In the genomic region with DNA sequence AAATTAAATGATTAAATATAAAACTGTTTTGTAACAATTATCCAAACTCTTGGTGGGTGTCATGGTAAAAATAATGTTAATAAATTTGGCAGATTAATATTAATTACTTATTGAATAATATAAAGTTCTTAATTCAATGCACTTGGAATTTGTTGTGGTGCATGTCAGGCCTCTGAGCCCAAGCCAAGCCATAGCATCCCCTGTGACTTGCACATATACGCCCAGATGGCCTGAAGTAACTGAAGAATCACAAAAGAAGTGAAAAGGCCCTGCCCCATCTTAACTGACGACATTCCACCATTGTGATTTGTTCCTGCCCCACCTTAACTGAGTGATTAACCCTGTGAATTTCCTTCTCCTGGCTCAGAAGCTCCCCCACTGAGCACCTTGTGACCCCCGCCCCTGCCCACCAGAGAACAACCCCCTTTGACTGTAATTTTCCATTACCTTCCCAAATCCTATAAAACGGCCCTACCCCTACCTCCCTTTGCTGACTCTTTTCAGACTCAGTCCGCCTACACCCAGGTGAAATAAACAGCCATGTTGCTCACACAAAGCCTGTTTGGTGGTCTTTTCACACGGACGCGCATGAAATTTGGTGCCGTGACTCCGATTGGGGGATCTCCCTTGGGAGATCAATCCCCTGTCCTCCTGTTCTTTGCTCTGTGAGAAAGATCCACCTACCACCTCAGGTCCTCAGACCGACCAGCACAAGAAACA, we compare ENCODE assay signal across 8 cellular contexts.
DNase-seq lines count a peak whose midpoint lies in the region; ATAC-seq and TF ChIP-seq lines count a peak whose summit lies in the region.
"Not testable (repeated sequence)": the region's sequence is repeated elsewhere in the genome, so short reads cannot be mapped to it uniquely, and the experiment has no call there.

No MANE protein-coding gene starts in this region.

- H3K4me1 Mint-ChIP-seq in GM23338 (peaks cover 15% of the 10 kb centered on the region), WTC11 (peaks cover 70% of the 10 kb centered on the region)
- H3K4me1 Mint-ChIP-seq in endothelial cell (ENCODE audit: unreplicated experiment); type B pancreatic cell (ENCODE audit: unreplicated experiment): not testable (repeated sequence)

- intact Hi-C loops in HCT116 (cut with micrococcal nuclease) = not testable (repeated sequence)

- not testable (repeated sequence) for H3K27me3 Mint-ChIP-seq in GM23338 (ENCODE audit: insufficient read depth, low read depth, poor library complexity); WTC11 (ENCODE audit: low read depth); endothelial cell (ENCODE audit: unreplicated experiment)
- H3K27me3 Mint-ChIP-seq in type B pancreatic cell = peaks cover 30% of the 10 kb centered on the region

- BruUV-seq in HCT116 (replicated peaks; lab: Mats Ljungman, UMichigan) = not testable (repeated sequence)

- not testable (repeated sequence) for H3K27me3 ChIP-seq in GM23338 (ENCODE audit: insufficient read depth); HCT116 (ENCODE audit: insufficient read depth, low read length); HUES64 (ENCODE audit: insufficient read depth, low read length)

- not testable (repeated sequence) for H3K4me1 ChIP-seq in GM23338 (ENCODE audit: insufficient read depth); HCT116 (ENCODE audit: control insufficient read depth in 1 of 2, insufficient read depth in 2 of 2, low read length in 2 of 2); HUES64 (ENCODE audit: insufficient read depth, low read length)

- POLR2A ChIA-PET in HCT116 (lab: Charles Lee) = not testable (repeated sequence)
- POLR2A ChIA-PET in WTC11 (lab: Charles Lee) = interaction anchor here (0.7 kb wide), 1 partner anchor 647 kb away, joined by 3 read pairs; no protein-coding TSS in a partner anchor

- H3K4me2 ChIP-seq in GM23338 = 0 out of 2 replicates have a peak overlapping the region, but pooled peaks have one; percentile 27
- H3K4me2 ChIP-seq in HCT116 (ENCODE audit: low read length) = not testable (repeated sequence)

- not testable (repeated sequence) for TF ChIP-seq POLR2A in HCT116 (IDR thresholded peaks at IDR 0.05; ENCODE audit: borderline replicate concordance, extremely low read depth, insufficient read depth, insufficient read length)

- not testable (repeated sequence) for H3K36me3 Mint-ChIP-seq in GM23338 (ENCODE audit: low read depth); endothelial cell (ENCODE audit: low read depth, unreplicated experiment); type B pancreatic cell
- H3K36me3 Mint-ChIP-seq in WTC11 = peaks cover 45% of the 10 kb centered on the region

- H3K36me3 ChIP-seq in GM23338 (ENCODE audit: insufficient read depth); HCT116 (ENCODE audit: control insufficient read depth in 1 of 2, insufficient read depth in 2 of 2, low read length in 2 of 2); HUES64 (ENCODE audit: insufficient read depth, low read length): not testable (repeated sequence)

- not testable (repeated sequence) for H3F3A ChIP-seq in GM23338 (replicated peaks; ENCODE audit: low read depth)

- not testable (repeated sequence) for H3K27ac ChIP-seq in GM23338 (ENCODE audit: low read depth); HCT116 (ENCODE audit: low read depth, low read length); HUES64 (ENCODE audit: low read depth, low read length)

- H4K20me1 ChIP-seq in GM23338 (replicated peaks; ENCODE audit: insufficient read depth); HCT116 (ENCODE audit: insufficient read depth): not testable (repeated sequence)

- H3K27ac Mint-ChIP-seq in GM23338 (peak overlapping the region; percentile 71), WTC11 (peak overlapping the region; percentile 96), endothelial cell (ENCODE audit: unreplicated experiment) (peak overlapping the region; percentile 1), type B pancreatic cell (peak overlapping the region; percentile 42)

- peak overlapping the region; percentile 45; the same call in 2 of the 3 replicates for H3K4me3 Mint-ChIP-seq in GM23338
- peak overlapping the region; percentile 91 for H3K4me3 Mint-ChIP-seq in WTC11
- peak overlapping the region; percentile 76 for H3K4me3 Mint-ChIP-seq in endothelial cell (ENCODE audit: unreplicated experiment)
- not testable (repeated sequence) for H3K4me3 Mint-ChIP-seq in type B pancreatic cell

- not testable (repeated sequence) for TF ChIP-seq RAD21 in HCT116 (IDR thresholded peaks at IDR 0.05; ENCODE audit: low read depth)

- not testable (repeated sequence) for TF ChIP-seq CTCF in GM23338 (conservative IDR thresholded peaks at IDR 0.05; ENCODE audit: low read depth in 2 of 2); HCT116 (IDR thresholded peaks at IDR 0.05 in 2 of 3, conservative IDR thresholded peaks at IDR 0.05 in 1 of 3; ENCODE audit: borderline replicate concordance in 1 of 3, insufficient read depth in 1 of 3, low read depth in 2 of 3, low read length in 2 of 3); WTC11 (IDR thresholded peaks at IDR 0.05); endothelial cell (IDR thresholded peaks at IDR 0.05; ENCODE audit: unreplicated experiment); type B pancreatic cell (conservative IDR thresholded peaks at IDR 0.05)

- not testable (repeated sequence) for H3K9ac ChIP-seq in HCT116 (ENCODE audit: low read length)
- peak overlapping the region; percentile 67 for H3K9ac ChIP-seq in HUES64 (ENCODE audit: low read depth, low read length)

- WGBS in HUES64 = 84% methylated on average over 11 of the region's 11 CpGs

- CTCF ChIA-PET in HCT116 (lab: Charles Lee); WTC11 (lab: Charles Lee): not testable (repeated sequence)

- RAD21 ChIA-PET in HCT116 (lab: Charles Lee; ENCODE audit: low non-redundant PET in 1 of 2, low total read pairs in 2 of 2, uncharacterized antibody in 2 of 2, unreplicated experiment in 2 of 2) = not testable (repeated sequence)

- H2AFZ ChIP-seq in GM23338 = not testable (repeated sequence)
- peak overlapping the region; percentile 49 for H2AFZ ChIP-seq in HCT116 (ENCODE audit: low read depth, low read length, poor library complexity, severe bottlenecking)

- H3K9me3 ChIP-seq in HCT116 (ENCODE audit: control insufficient read depth in 1 of 2, insufficient read depth in 1 of 2, low read depth in 1 of 2, low read length in 2 of 2); HUES64 (ENCODE audit: insufficient read depth, low read depth, low read length); iPS-18c (ENCODE audit: control insufficient read depth, insufficient read depth, low read length): not testable (repeated sequence)

- not testable (repeated sequence) for ATAC-seq in GM23338, HCT116, WTC11

- H3K9me2 ChIP-seq in GM23338 (ENCODE audit: insufficient read depth); HCT116 (ENCODE audit: insufficient read depth): not testable (repeated sequence)

- not testable (repeated sequence) for DNase-seq in GM23338 (ENCODE audit: low spot score); HCT116 (ENCODE audit: low read depth, low spot score); WTC11 (ENCODE audit: low spot score); endothelial cell (ENCODE audit: low spot score); type B pancreatic cell (ENCODE audit: extremely low spot score, unreplicated experiment)

- not testable (repeated sequence) for H3K79me2 ChIP-seq in GM23338 (replicated peaks; ENCODE audit: insufficient read depth); HCT116 (ENCODE audit: insufficient read depth, low read length)

- H3K9me3 Mint-ChIP-seq in GM23338; WTC11; endothelial cell (ENCODE audit: unreplicated experiment); type B pancreatic cell: not testable (repeated sequence)

- H3K4me3 ChIP-seq in GM23338 (peak overlapping the region; percentile 51), HUES64 (ENCODE audit: low read length) (peak overlapping the region; percentile 64), iPS-11a (ENCODE audit: low read depth, low read length) (peak overlapping the region; percentile 36), iPS-18c (ENCODE audit: insufficient read depth, low read depth, low read length) (peak overlapping the region; percentile 69)
- H3K4me3 ChIP-seq in HCT116 (replicated peaks in 1 of 2; ENCODE audit: low read depth in 1 of 2, low read length in 2 of 2) = not testable (repeated sequence)

TF ChIP-seq in WTC11, 78 proteins besides CTCF, POLR2A, EP300 and RAD21:
- peak; percentile 30; the same call in 1 of the 2 replicates for TF ChIP-seq TEAD1 (CRISPR knock-in tag; IDR thresholded peaks at IDR 0.05)

Comparison
In these comparisons a context has a peak if more than half of its experiments do, and no peak if none do; other contexts are left out.
1. H3K27ac Mint-ChIP-seq: peak in every context shown above with its lines; median percentile 96 in WTC11; 71 in GM23338; 42 in type B pancreatic cell; 1 in endothelial cell.